Comparison of ENCODE assay signal across 8 cellular contexts in the genomic region with DNA sequence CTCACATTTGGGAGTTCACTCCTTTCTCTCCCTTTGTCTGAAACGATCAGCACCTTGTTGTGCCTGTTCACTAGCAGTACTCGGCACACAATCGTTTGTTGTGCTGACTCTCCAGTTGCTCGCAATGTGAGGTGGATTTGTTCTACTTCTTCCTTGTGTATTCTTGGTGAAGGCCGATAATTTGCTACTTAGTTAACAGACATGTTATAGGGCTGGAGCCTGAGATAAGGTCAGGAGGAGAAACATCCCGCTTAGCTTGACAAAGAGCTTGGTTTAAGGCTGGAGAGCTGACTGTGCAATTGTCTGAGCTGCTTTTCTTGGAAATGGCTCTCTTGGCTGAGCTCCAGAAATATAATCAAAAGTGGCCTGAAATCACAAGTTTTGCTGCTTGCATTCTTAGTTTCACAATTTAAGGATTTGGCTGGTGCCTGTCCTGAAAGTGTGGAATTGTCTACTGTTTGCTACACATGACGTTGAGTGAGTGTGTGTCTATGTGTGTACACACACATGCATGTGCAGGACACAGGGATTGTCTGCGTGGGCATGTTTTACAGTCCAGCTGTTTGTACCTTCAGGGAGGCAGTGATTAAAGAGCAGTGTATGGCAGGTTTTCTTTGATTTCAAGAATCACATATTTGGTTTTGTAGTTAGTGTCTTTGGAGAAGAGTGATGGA.
DNase-seq lines count a peak whose midpoint lies in the region; ATAC-seq and TF ChIP-seq lines count a peak whose summit lies in the region.

No MANE protein-coding gene starts in this region.

- H3K27me3 Mint-ChIP-seq in stimulated activated naive CD8-positive, alpha-beta T cell treated with anti-CD3 and anti-CD28 coated beads, Interleukin-15, Interleukin-2, amounts not matched to agents 100 ng/mL and 50 ng/mL, for 24 hours: no peaks in the 10 kb centered on the region

- H3K27ac Mint-ChIP-seq in stimulated activated naive CD8-positive, alpha-beta T cell treated with anti-CD3 and anti-CD28 coated beads, Interleukin-15, Interleukin-2, amounts not matched to agents 100 ng/mL and 50 ng/mL, for 24 hours: peak overlapping the region; percentile 98

- H3K9me3 ChIP-seq in Karpas-422 (ENCODE audit: low read length) (no peaks in the 10 kb centered on the region), mucosa of rectum (ENCODE audit: control insufficient read depth in 2 of 2, low read length in 2 of 2) (no peaks in the 10 kb centered on the region)

- H3K27ac ChIP-seq in Karpas-422 (ENCODE audit: low read length) (peak overlapping the region; percentile 96), brain microvascular endothelial cell (peak overlapping the region; percentile 2), mucosa of rectum (ENCODE audit: low read depth in 2 of 2, low read length in 2 of 2) (peak overlapping the region; percentile 95 to 97)

- peak overlapping the region; percentile 82 for H3K4me3 Mint-ChIP-seq in stimulated activated naive CD8-positive, alpha-beta T cell treated with anti-CD3 and anti-CD28 coated beads, Interleukin-15, Interleukin-2, amounts not matched to agents 100 ng/mL and 50 ng/mL, for 24 hours

- H3K4me1 ChIP-seq in Karpas-422 (ENCODE audit: low read length) (peaks cover 58% of the 10 kb centered on the region), mucosa of rectum (ENCODE audit: control insufficient read depth in 2 of 2, insufficient read depth in 2 of 2, low read length in 2 of 2) (peaks cover 55 to 57% of the 10 kb centered on the region in 2 donors)

- in situ Hi-C loops in brain microvascular endothelial cell (cut with HindIII; ENCODE audit: low pct_ligation_motif_present, low sequenced_read_pairs): no loop called here

- H4K20me1 ChIP-seq in Karpas-422 (ENCODE audit: insufficient read depth, low read depth, low read length): no peaks in the 10 kb centered on the region

- H3K36me3 Mint-ChIP-seq in stimulated activated naive CD8-positive, alpha-beta T cell treated with anti-CD3 and anti-CD28 coated beads, Interleukin-15, Interleukin-2, amounts not matched to agents 100 ng/mL and 50 ng/mL, for 24 hours (ENCODE audit: low read depth): no peaks in the 10 kb centered on the region

- H3K36me3 ChIP-seq in Karpas-422 (ENCODE audit: insufficient read depth, low read length) (no peaks in the 10 kb centered on the region), brain microvascular endothelial cell (replicated peaks) (no peaks in the 10 kb centered on the region), mucosa of rectum (ENCODE audit: control insufficient read depth in 2 of 2, insufficient read depth in 2 of 2, low read length in 2 of 2) (no peaks in the 10 kb centered on the region)

- no peak for ATAC-seq in stimulated activated naive CD8-positive, alpha-beta T cell treated with anti-CD3 and anti-CD28 coated beads, Interleukin-15, Interleukin-2, amounts not matched to agents 100 U/mL and 50 U/mL, for 24 hours

- H3K9me3 Mint-ChIP-seq in stimulated activated naive CD8-positive, alpha-beta T cell treated with anti-CD3 and anti-CD28 coated beads, Interleukin-15, Interleukin-2, amounts not matched to agents 100 ng/mL and 50 ng/mL, for 24 hours: no peaks in the 10 kb centered on the region

- DNase-seq in stimulated activated naive CD8-positive, alpha-beta T cell treated with anti-CD3 and anti-CD28 coated beads, Interleukin-15, Interleukin-2, amounts not matched to agents 100 U/mL and 50 U/mL, for 24 hours: no peak
- DNase-seq in Karpas-422: peak; percentile 80
- peak; percentile 45 for DNase-seq in brain microvascular endothelial cell
- DNase-seq in UCSD-AML1 (lab: John Stamatoyannopoulos, UW; ENCODE audit: unreplicated experiment): no peak
- no peak for DNase-seq in RKO (ENCODE audit: low spot score)
- no peak for DNase-seq in activated CD4-positive, CD25-positive, alpha-beta regulatory T cell treated with anti-CD3 and anti-CD28 coated beads, Interleukin-2, amount 50 U/mL, for 72 hours

- H2AFZ ChIP-seq in Karpas-422 (ENCODE audit: low read length): peak overlapping the region; percentile 93

- H3K9ac ChIP-seq in Karpas-422 (ENCODE audit: low read length): peak overlapping the region; percentile 62
- peak overlapping the region; percentile 29 to 65 for H3K9ac ChIP-seq in mucosa of rectum (ENCODE audit: low read depth in 1 of 2, low read length in 2 of 2)

- H3K4me1 Mint-ChIP-seq in stimulated activated naive CD8-positive, alpha-beta T cell treated with anti-CD3 and anti-CD28 coated beads, Interleukin-15, Interleukin-2, amounts not matched to agents 100 ng/mL and 50 ng/mL, for 24 hours (ENCODE audit: low read depth): peaks cover 62% of the 10 kb centered on the region

- H3K79me2 ChIP-seq in Karpas-422 (ENCODE audit: low read length): no peaks in the 10 kb centered on the region

- H3K4me3 ChIP-seq in Karpas-422 (ENCODE audit: low read length) (peak overlapping the region; percentile 43), brain microvascular endothelial cell (ENCODE audit: low read depth, low read length) (no peak overlapping the region), mucosa of rectum (ENCODE audit: low read length in 2 of 2) (peak overlapping the region; percentile 36 to 62)

- TF ChIP-seq CTCF in brain microvascular endothelial cell (IDR thresholded peaks at IDR 0.05; ENCODE audit: low read depth, low read length, missing control alignments): no peak

- H3K9me2 ChIP-seq in Karpas-422 (replicated peaks; ENCODE audit: insufficient read depth, low read length): no peaks in the 10 kb centered on the region

- H3K27me3 ChIP-seq in Karpas-422 (ENCODE audit: low read length) (no peaks in the 10 kb centered on the region), brain microvascular endothelial cell (replicated peaks) (no peaks in the 10 kb centered on the region), mucosa of rectum (ENCODE audit: control insufficient read depth in 2 of 2, insufficient read depth in 2 of 2, low read length in 2 of 2) (no peaks in the 10 kb centered on the region)

- H3K4me2 ChIP-seq in Karpas-422 (ENCODE audit: low read depth, low read length, poor library complexity, severe bottlenecking): peak overlapping the region; percentile 69

Comparison
In these comparisons a context has a peak if more than half of its experiments do, and no peak if none do; other contexts are left out.
1. DNase-seq: peak in Karpas-422 (single experiment) and brain microvascular endothelial cell (single experiment); none in stimulated activated naive CD8-positive, alpha-beta T cell treated with anti-CD3 and anti-CD28 coated beads, Interleukin-15, Interleukin-2, amounts not matched to agents 100 U/mL and 50 U/mL, for 24 hours (single experiment), UCSD-AML1 (single experiment), RKO (single experiment) and activated CD4-positive, CD25-positive, alpha-beta regulatory T cell treated with anti-CD3 and anti-CD28 coated beads, Interleukin-2, amount 50 U/mL, for 72 hours (single experiment).
2. H3K27ac ChIP-seq: peak in every context shown above with its lines; median percentile 96 in Karpas-422; 96 in mucosa of rectum; 2 in brain microvascular endothelial cell.